Comparison of ENCODE assay signal across 35 cellular contexts in genomic region chr1:3616861-3617260, GRCh38. TPM values are rescaled to one million over a fixed set of nuclear protein-coding genes. Genes with fewer than 3 reads are reported as not detected.
DNase-seq lines count a peak whose midpoint lies in the region; TF ChIP-seq lines count a peak whose summit lies in the region.
"Had no signal": no experiment of that assay in that cellular context is flagged by ENCODE, and none has a peak within 500 bp of the region (broad histone marks: within the 10 kb centered on the region; RNA-seq: fewer than 3 reads in every experiment).

No MANE protein-coding gene starts in this region.

- H3K27ac ChIP-seq in MM.1S (ENCODE audit: low read length) (no peak overlapping the region), neural cell (ENCODE audit: low read length) (peak overlapping the region; percentile 34)
- H3K27ac ChIP-seq: 22Rv1; A549; BLaER1; BLaER1 treated with 17β-estradiol and CSF1 and Interleukin-3, amounts not matched to agents 10 nM and 100 nM; C4-2B had no signal

- peaks cover 68% of the 10 kb centered on the region for H3K4me1 Mint-ChIP-seq in endothelial cell (ENCODE audit: unreplicated experiment)
- peaks cover 5% of the 10 kb centered on the region for H3K4me1 Mint-ChIP-seq in T-helper 2 cell treated with Interferon-gamma antibody and Interleukin-4, amounts not matched to agents 5 μg/mL and 100 μg/mL, for 36 hours (ENCODE audit: low read depth)

- H3K9me3 ChIP-seq in MM.1S (replicated peaks; ENCODE audit: insufficient read depth, low read length) = no peaks in the 10 kb centered on the region
- H3K9me3 ChIP-seq in neural cell (ENCODE audit: low read length) = no peaks in the 10 kb centered on the region
- H3K9me3 ChIP-seq: A549; BE2C; BLaER1; BLaER1 treated with 17β-estradiol and CSF1 and Interleukin-3, amounts not matched to agents 10 nM and 100 nM; Caco-2 had no signal

- H3K4me3 ChIP-seq in MM.1S (ENCODE audit: low read length) (no peak overlapping the region), neural cell (ENCODE audit: low read length) (no peak overlapping the region)
- H3K4me3 ChIP-seq: A549; BLaER1; BLaER1 treated with 17β-estradiol and CSF1 and Interleukin-3, amounts not matched to agents 10 nM and 100 nM had no signal

- H3K4me1 ChIP-seq in MM.1S (ENCODE audit: low read length) = no peaks in the 10 kb centered on the region
- H3K4me1 ChIP-seq: BE2C had no signal

- H2AFZ ChIP-seq in MM.1S (ENCODE audit: low read length) = no peak overlapping the region
- no peak overlapping the region for H2AFZ ChIP-seq in neural cell (ENCODE audit: low read depth, low read length)

- TF ChIP-seq EP300 in neural cell (conservative IDR thresholded peaks at IDR 0.05; ENCODE audit: poor library complexity, severe bottlenecking) = no peak

- no peaks in the 10 kb centered on the region for H3K79me2 ChIP-seq in MM.1S (ENCODE audit: low read length)
- no peaks in the 10 kb centered on the region for H3K79me2 ChIP-seq in neural cell (replicated peaks; ENCODE audit: insufficient read depth, low read length)

- DNase-seq in MM.1S = no peak
- no peak for DNase-seq in endothelial cell (ENCODE audit: low spot score)
- no peak for DNase-seq in stimulated activated CD4-positive, alpha-beta T cell treated with anti-CD3 and anti-CD28 coated beads, Interleukin-15, amount 100 ng/mL, for 24 hours
- DNase-seq in T-helper 9 cell = no peak
- no peak for DNase-seq in T-helper 2 cell treated with Interferon-gamma antibody and Interleukin-4, amounts not matched to agents 5 μg/mL and 100 μg/mL, for 36 hours (ENCODE audit: low spot score)
- DNase-seq: 8988T; ACHN; AML-193; BE2C; C1 segment of cervical spinal cord; Caco-2; Calu3; CD4-positive, alpha-beta memory T cell; CD4-positive, alpha-beta T cell; CD4-positive, CD25-positive, alpha-beta regulatory T cell; CD8-positive, alpha-beta memory T cell; CD8-positive, alpha-beta T cell; COR-L47; DMS 273 treated with DMSO at 0.1 percent for 48 hours; DMS153; DMS53; DMS79; DMS79 treated with DMSO at 0.1 percent for 48 hours; DND-41; EL had no signal

- H3K36me3 ChIP-seq in MM.1S (replicated peaks; ENCODE audit: insufficient read depth, low read length) (no peaks in the 10 kb centered on the region), neural cell (ENCODE audit: insufficient read depth, low read length) (no peaks in the 10 kb centered on the region)
- H3K36me3 ChIP-seq: BE2C; BLaER1; BLaER1 treated with 17β-estradiol and CSF1 and Interleukin-3, amounts not matched to agents 10 nM and 100 nM had no signal

- H3K27ac Mint-ChIP-seq in endothelial cell (ENCODE audit: unreplicated experiment) = peak overlapping the region; percentile 78
- H3K27ac Mint-ChIP-seq in T-helper 2 cell treated with Interferon-gamma antibody and Interleukin-4, amounts not matched to agents 5 μg/mL and 100 μg/mL, for 36 hours = no peak overlapping the region
- H3K27ac Mint-ChIP-seq: B cell; CD4-positive, alpha-beta memory T cell; CD4-positive, alpha-beta T cell; CD8-positive, alpha-beta memory T cell; CD8-positive, alpha-beta T cell had no signal

- H3K36me3 Mint-ChIP-seq in endothelial cell (ENCODE audit: low read depth, unreplicated experiment) = peaks cover 5% of the 10 kb centered on the region
- H3K36me3 Mint-ChIP-seq in T-helper 2 cell treated with Interferon-gamma antibody and Interleukin-4, amounts not matched to agents 5 μg/mL and 100 μg/mL, for 36 hours (ENCODE audit: low read depth) = no peaks in the 10 kb centered on the region
- H3K36me3 Mint-ChIP-seq: CD4-positive, alpha-beta memory T cell; CD4-positive, CD25-positive, alpha-beta regulatory T cell; CD8-positive, alpha-beta memory T cell; CD8-positive, alpha-beta T cell had no signal

- H3K9me2 ChIP-seq in MM.1S (replicated peaks; ENCODE audit: insufficient read depth, low read length) (no peaks in the 10 kb centered on the region), neural cell (ENCODE audit: insufficient read depth, low read length) (no peaks in the 10 kb centered on the region)

- H3K4me3 Mint-ChIP-seq in endothelial cell (ENCODE audit: unreplicated experiment) = no peak overlapping the region
- no peak overlapping the region for H3K4me3 Mint-ChIP-seq in T-helper 2 cell treated with Interferon-gamma antibody and Interleukin-4, amounts not matched to agents 5 μg/mL and 100 μg/mL, for 36 hours
- H3K4me3 Mint-ChIP-seq: B cell; CD14-positive monocyte; CD4-positive, alpha-beta memory T cell; CD4-positive, alpha-beta T cell; CD4-positive, CD25-positive, alpha-beta regulatory T cell; CD8-positive, alpha-beta memory T cell; CD8-positive, alpha-beta T cell had no signal

- peaks cover 5% of the 10 kb centered on the region for H3K27me3 Mint-ChIP-seq in endothelial cell (ENCODE audit: unreplicated experiment)
- peaks cover 18% of the 10 kb centered on the region for H3K27me3 Mint-ChIP-seq in T-helper 2 cell treated with Interferon-gamma antibody and Interleukin-4, amounts not matched to agents 5 μg/mL and 100 μg/mL, for 36 hours (ENCODE audit: low read depth)

- no peaks in the 10 kb centered on the region for H3K9me3 Mint-ChIP-seq in endothelial cell (ENCODE audit: unreplicated experiment)
- H3K9me3 Mint-ChIP-seq in T-helper 2 cell treated with Interferon-gamma antibody and Interleukin-4, amounts not matched to agents 5 μg/mL and 100 μg/mL, for 36 hours = no peaks in the 10 kb centered on the region
- H3K9me3 Mint-ChIP-seq: CD4-positive, alpha-beta memory T cell; CD4-positive, alpha-beta T cell; CD8-positive, alpha-beta T cell had no signal

- H3K9ac ChIP-seq in MM.1S (ENCODE audit: low read length) = no peak overlapping the region
- H3K9ac ChIP-seq in neural cell (ENCODE audit: low read length) = no peak overlapping the region
- H3K9ac ChIP-seq: BLaER1; BLaER1 treated with 17β-estradiol and CSF1 and Interleukin-3, amounts not matched to agents 10 nM and 100 nM had no signal

- H3F3A ChIP-seq in MM.1S (ENCODE audit: insufficient read depth, low read length) (no peaks in the 10 kb centered on the region), neural cell (ENCODE audit: insufficient read depth, low read length, poor library complexity, severe bottlenecking) (no peaks in the 10 kb centered on the region)

- TF ChIP-seq RAD21 in neural cell (conservative IDR thresholded peaks at IDR 0.05) = no peak

- H4K20me1 ChIP-seq in MM.1S (ENCODE audit: insufficient read depth, low read length) (no peaks in the 10 kb centered on the region), neural cell (ENCODE audit: insufficient read depth) (no peaks in the 10 kb centered on the region)

- H3K27me3 ChIP-seq in MM.1S (replicated peaks; ENCODE audit: insufficient read depth, low read length) = peaks cover 77% of the 10 kb centered on the region
- H3K27me3 ChIP-seq in neural cell (ENCODE audit: insufficient read depth, low read depth, low read length) = no peaks in the 10 kb centered on the region
- H3K27me3 ChIP-seq: BE2C had no signal

- peak overlapping the region; percentile 25; the same call in 1 of the 2 replicates for H3K4me2 ChIP-seq in MM.1S (ENCODE audit: low read depth, low read length)
- no peak overlapping the region for H3K4me2 ChIP-seq in neural cell (ENCODE audit: low read length)
- H3K4me2 ChIP-seq: A549; BLaER1; BLaER1 treated with 17β-estradiol and CSF1 and Interleukin-3, amounts not matched to agents 10 nM and 100 nM had no signal

- no peak for TF ChIP-seq CTCF in MM.1S (IDR thresholded peaks at IDR 0.05; ENCODE audit: low read length)
- TF ChIP-seq CTCF in endothelial cell (IDR thresholded peaks at IDR 0.05; ENCODE audit: unreplicated experiment) = no peak
- TF ChIP-seq CTCF in neural cell (IDR thresholded peaks at IDR 0.05; ENCODE audit: poor library complexity, severe bottlenecking) = no peak

TF ChIP-seq in neural cell, 6 proteins besides CTCF, POLR2A, EP300 and RAD21:
- TF ChIP-seq MXI1 (conservative IDR thresholded peaks at IDR 0.05; ENCODE audit: poor library complexity, severe bottlenecking) (no peak), EZH2 (IDR thresholded peaks at IDR 0.05; ENCODE audit: borderline replicate concordance, insufficient read depth, low read length, poor library complexity, severe bottlenecking) (no peak), TAF1 (IDR thresholded peaks at IDR 0.05; ENCODE audit: low read depth) (no peak), SMC3 (conservative IDR thresholded peaks at IDR 0.05; ENCODE audit: poor library complexity) (no peak)

RNA-seq across cellular contexts. Expression of gene MEGF6, which starts 5.6 kb away (rescaled TPM):
- 198 TPM for total RNA-seq in endothelial cell (ENCODE audit: unreplicated experiment)
- polyA plus RNA-seq in neural cell = 6.0 and 17.6 TPM in 2 replicates
- polyA minus RNA-seq in neural cell = 3.1 and 4.1 TPM in 2 replicates

RNA-seq across cellular contexts. Expression of gene TPRG1L, which starts 8.0 kb away (rescaled TPM):
- total RNA-seq in endothelial cell (ENCODE audit: unreplicated experiment) = 35.2 TPM
- polyA plus RNA-seq in neural cell = 16.8 and 22.4 TPM in 2 replicates
- polyA minus RNA-seq in neural cell = 23.0 and 24.6 TPM in 2 replicates

RNA-seq across cellular contexts. Expression of gene WRAP73, which starts 33.0 kb away (rescaled TPM):
- total RNA-seq in endothelial cell (ENCODE audit: unreplicated experiment) = 19.0 TPM
- 32.9 and 50.7 TPM in 2 replicates for polyA plus RNA-seq in neural cell
- 22.1 and 28.7 TPM in 2 replicates for polyA minus RNA-seq in neural cell

RNA-seq across cellular contexts. Expression of gene TP73, which starts 35.5 kb away (rescaled TPM):
- total RNA-seq in endothelial cell (ENCODE audit: unreplicated experiment) = not detected
- polyA plus RNA-seq in neural cell = not detected in 2 replicates
- not detected in 2 replicates for polyA minus RNA-seq in neural cell
- total RNA-seq: CD4-positive, alpha-beta T cell; CD4-positive, CD25-positive, alpha-beta regulatory T cell; CD8-positive, alpha-beta T cell had no signal
- polyA plus RNA-seq: AG04450, BJ had no signal
